1 cellular context compared by ENCODE assay signal in genomic region chr2:218367415-218368149, GRCh38.
TF ChIP-seq lines count a peak whose summit lies in the region.

No MANE protein-coding gene starts in this region.

TF ChIP-seq in WTC11, 78 proteins besides CTCF, POLR2A, EP300 and RAD21 (continued from another document):
- TF ChIP-seq PRDM15 (CRISPR knock-in tag; IDR thresholded peaks at IDR 0.05), result peak; percentile 31; the same call in 1 of the 2 replicates
- no peak for TF ChIP-seq KAT7 (CRISPR knock-in tag; IDR thresholded peaks at IDR 0.05; ENCODE audit: borderline replicate concordance)
- 0 out of 2 replicates have a peak, but pooled peaks have one; percentile 30 for TF ChIP-seq ZNF232 (CRISPR knock-in tag; IDR thresholded peaks at IDR 0.05)
- no peak for TF ChIP-seq ZNF416 (CRISPR knock-in tag; IDR thresholded peaks at IDR 0.05)
- TF ChIP-seq IRF1 (CRISPR knock-in tag; IDR thresholded peaks at IDR 0.05), result 0 out of 2 replicates have a peak, but pooled peaks have one; percentile 40
- TF ChIP-seq NFYB (CRISPR knock-in tag; conservative IDR thresholded peaks at IDR 0.05; ENCODE audit: low read depth), result no peak
- 0 out of 2 replicates have a peak, but pooled peaks have one; percentile 49 for TF ChIP-seq ZBTB21 (CRISPR knock-in tag; IDR thresholded peaks at IDR 0.05; ENCODE audit: borderline replicate concordance)
- TF ChIP-seq ZBTB43 (CRISPR knock-in tag; IDR thresholded peaks at IDR 0.05), result peak; percentile 81
- peak; percentile 84 for TF ChIP-seq FOXP1 (CRISPR knock-in tag; IDR thresholded peaks at IDR 0.05; ENCODE audit: borderline replicate concordance)
- TF ChIP-seq CBFB (CRISPR knock-in tag; IDR thresholded peaks at IDR 0.05; ENCODE audit: low read depth), result no peak
- no peak for TF ChIP-seq FOXJ3 (CRISPR knock-in tag; IDR thresholded peaks at IDR 0.05; ENCODE audit: borderline replicate concordance)
- TF ChIP-seq, protein P1, sequence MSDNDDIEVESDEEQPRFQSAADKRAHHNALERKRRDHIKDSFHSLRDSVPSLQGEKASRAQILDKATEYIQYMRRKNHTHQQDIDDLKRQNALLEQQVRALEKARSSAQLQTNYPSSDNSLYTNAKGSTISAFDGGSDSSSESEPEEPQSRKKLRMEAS (CRISPR knock-in tag; IDR thresholded peaks at IDR 0.05), result peak; percentile 77
- TF ChIP-seq TP53 (CRISPR knock-in tag; IDR thresholded peaks at IDR 0.05), result no peak
- TF ChIP-seq, protein P2, sequence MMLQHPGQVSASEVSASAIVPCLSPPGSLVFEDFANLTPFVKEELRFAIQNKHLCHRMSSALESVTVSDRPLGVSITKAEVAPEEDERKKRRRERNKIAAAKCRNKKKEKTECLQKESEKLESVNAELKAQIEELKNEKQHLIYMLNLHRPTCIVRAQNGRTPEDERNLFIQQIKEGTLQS (CRISPR knock-in tag; conservative IDR thresholded peaks at IDR 0.05), result no peak
- TF ChIP-seq, protein P3, sequence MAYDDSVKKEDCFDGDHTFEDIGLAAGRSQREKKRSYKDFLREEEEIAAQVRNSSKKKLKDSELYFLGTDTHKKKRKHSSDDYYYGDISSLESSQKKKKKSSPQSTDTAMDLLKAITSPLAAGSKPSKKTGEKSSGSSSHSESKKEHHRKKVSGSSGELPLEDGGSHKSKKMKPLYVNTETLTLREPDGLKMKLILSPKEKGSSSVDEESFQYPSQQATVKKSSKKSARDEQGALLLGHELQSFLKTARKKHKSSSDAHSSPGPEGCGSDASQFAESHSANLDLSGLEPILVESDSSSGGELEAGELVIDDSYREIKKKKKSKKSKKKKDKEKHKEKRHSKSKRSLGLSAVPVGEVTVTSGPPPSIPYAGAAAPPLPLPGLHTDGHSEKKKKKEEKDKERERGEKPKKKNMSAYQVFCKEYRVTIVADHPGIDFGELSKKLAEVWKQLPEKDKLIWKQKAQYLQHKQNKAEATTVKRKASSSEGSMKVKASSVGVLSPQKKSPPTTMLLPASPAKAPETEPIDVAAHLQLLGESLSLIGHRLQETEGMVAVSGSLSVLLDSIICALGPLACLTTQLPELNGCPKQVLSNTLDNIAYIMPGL (CRISPR knock-in tag; IDR thresholded peaks at IDR 0.05), result peak; percentile 68; the same call in 1 of the 2 replicates
- TF ChIP-seq, protein P4, sequence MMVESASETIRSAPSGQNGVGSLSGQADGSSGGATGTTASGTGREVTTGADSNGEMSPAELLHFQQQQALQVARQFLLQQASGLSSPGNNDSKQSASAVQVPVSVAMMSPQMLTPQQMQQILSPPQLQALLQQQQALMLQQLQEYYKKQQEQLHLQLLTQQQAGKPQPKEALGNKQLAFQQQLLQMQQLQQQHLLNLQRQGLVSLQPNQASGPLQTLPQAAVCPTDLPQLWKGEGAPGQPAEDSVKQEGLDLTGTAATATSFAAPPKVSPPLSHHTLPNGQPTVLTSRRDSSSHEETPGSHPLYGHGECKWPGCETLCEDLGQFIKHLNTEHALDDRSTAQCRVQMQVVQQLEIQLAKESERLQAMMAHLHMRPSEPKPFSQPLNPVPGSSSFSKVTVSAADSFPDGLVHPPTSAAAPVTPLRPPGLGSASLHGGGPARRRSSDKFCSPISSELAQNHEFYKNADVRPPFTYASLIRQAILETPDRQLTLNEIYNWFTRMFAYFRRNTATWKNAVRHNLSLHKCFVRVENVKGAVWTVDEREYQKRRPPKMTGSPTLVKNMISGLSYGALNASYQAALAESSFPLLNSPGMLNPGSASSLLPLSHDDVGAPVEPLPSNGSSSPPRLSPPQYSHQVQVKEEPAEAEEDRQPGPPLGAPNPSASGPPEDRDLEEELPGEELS (CRISPR knock-in tag; IDR thresholded peaks at IDR 0.05), result peak; percentile 51; the same call in 1 of the 2 replicates
- TF ChIP-seq TCF7 (CRISPR knock-in tag; IDR thresholded peaks at IDR 0.05; ENCODE audit: low read depth), result no peak
- TF ChIP-seq NFE2L1 (CRISPR knock-in tag; IDR thresholded peaks at IDR 0.05), result 0 out of 2 replicates have a peak, but pooled peaks have one; percentile 57
